Comparison of ENCODE assay signal across 22 cellular contexts in genomic region chr5:140303987-140304386, GRCh38. TPM values are rescaled to one million over a fixed set of nuclear protein-coding genes. Genes with fewer than 3 reads are reported as not detected.
A peak's percentile ranks its signal among the peaks of the same experiment; 100 is the strongest.
DNase-seq lines count a peak whose midpoint lies in the region; ATAC-seq, FAIRE-seq and TF ChIP-seq lines count a peak whose summit lies in the region.
"Had no signal": no experiment of that assay in that cellular context is flagged by ENCODE, and none has a peak within 500 bp of the region (broad histone marks: within the 10 kb centered on the region; RNA-seq: fewer than 3 reads in every experiment).

No MANE protein-coding gene starts in this region.

- no peak overlapping the region for H2BK12ac ChIP-seq in H1 (ENCODE audit: low read depth, low read length)

- peak overlapping the region; percentile 24 for H3K4me3 Mint-ChIP-seq in activated T-cell treated with anti-CD3 and anti-CD28 coated beads, Interleukin-2, amount 50 U/mL, for 4 hours
- peak overlapping the region in 1 of 10 donors; percentile 38 for H3K4me3 Mint-ChIP-seq in naive thymus-derived CD4-positive, alpha-beta T cell

- H3K27ac Mint-ChIP-seq in naive thymus-derived CD4-positive, alpha-beta T cell: peak overlapping the region in 1 of 9 donors; percentile 33

- no peak overlapping the region for H3K4ac ChIP-seq in H1 (replicated peaks; ENCODE audit: insufficient read length, low read depth, low read length)

- H4K8ac ChIP-seq in H1 (ENCODE audit: extremely low read depth, insufficient read depth, low read length): peak overlapping the region; percentile 71; the same call in 1 of the 2 replicates

- H3K27me3 Mint-ChIP-seq in activated T-cell treated with anti-CD3 and anti-CD28 coated beads, Interleukin-2, amount 50 U/mL, for 4 hours (ENCODE audit: low read depth): no peaks in the 10 kb centered on the region
- peaks cover 0 to 9% (median 5%) of the 10 kb centered on the region in 5 donors for H3K27me3 Mint-ChIP-seq in naive thymus-derived CD4-positive, alpha-beta T cell

- TF ChIP-seq CTCF in PC-9 (conservative IDR thresholded peaks at IDR 0.05) (no peak), H1 (IDR thresholded peaks at IDR 0.05; ENCODE audit: control extremely low read depth in 1 of 3, insufficient read depth in 1 of 3, low read depth in 1 of 3, low read length in 3 of 3) (no peak)

- peaks cover 10% of the 10 kb centered on the region for H3K36me3 ChIP-seq in PC-9 (ENCODE audit: low read depth)
- peaks cover 0 to 2% (median under 1%) of the 10 kb centered on the region in 4 experiments; a peak in 3 of 8 replicates for H3K36me3 ChIP-seq in H1 (ENCODE audit: control insufficient read depth in 2 of 4, insufficient read depth in 4 of 4, low read length in 3 of 4)
- H3K36me3 ChIP-seq in skeletal muscle satellite cell (ENCODE audit: insufficient read depth, low read length): peaks cover 3% of the 10 kb centered on the region
- peaks cover 0 to 6% (median 0%) of the 10 kb centered on the region in 3 experiments for H3K36me3 ChIP-seq in naive thymus-derived CD4-positive, alpha-beta T cell (ENCODE audit: control insufficient read depth in 2 of 3, insufficient read depth in 3 of 3, low read length in 3 of 3)

- no peak for TF ChIP-seq POLR2A in H1 (IDR thresholded peaks at IDR 0.05; ENCODE audit: control extremely low read depth in 1 of 2, low read depth in 2 of 2, low read length in 2 of 2)

- H3K18ac ChIP-seq in H1 (ENCODE audit: extremely low read depth, low read length): no peak overlapping the region

- no peak overlapping the region for H3K4me3 ChIP-seq in PC-9
- H3K4me3 ChIP-seq in H1 (ENCODE audit: extremely low read depth in 1 of 4, insufficient read depth in 2 of 4, low read depth in 3 of 4, low read length in 4 of 4): no peak overlapping the region
- no peak overlapping the region for H3K4me3 ChIP-seq in skeletal muscle satellite cell (ENCODE audit: low read length)
- H3K4me3 ChIP-seq in naive thymus-derived CD4-positive, alpha-beta T cell (ENCODE audit: low read length): no peak overlapping the region

- H2BK120ac ChIP-seq in H1 (replicated peaks; ENCODE audit: low read depth, low read length): no peak overlapping the region

- no peak overlapping the region for H2BK15ac ChIP-seq in H1 (ENCODE audit: low read length)

- TF ChIP-seq RAD21 in H1 (IDR thresholded peaks at IDR 0.05 in 1 of 2, conservative IDR thresholded peaks at IDR 0.05 in 1 of 2; ENCODE audit: low read depth in 2 of 2, low read length in 2 of 2): no peak

- H3K79me2 ChIP-seq in PC-9 (ENCODE audit: low read depth) (peaks cover 38% of the 10 kb centered on the region), H1 (ENCODE audit: control insufficient read depth in 1 of 2, insufficient read depth in 2 of 2, low read length in 2 of 2) (peaks cover 6 to 28% of the 10 kb centered on the region in 2 experiments; a peak in 3 of 4 replicates)

- no peak overlapping the region for H2AK5ac ChIP-seq in H1 (ENCODE audit: low read depth, low read length)

- H2BK20ac ChIP-seq in H1 (ENCODE audit: low read length): no peak overlapping the region

- no peak for DNase-seq in activated T-cell treated with anti-CD3 and anti-CD28 coated beads, Interleukin-2, amount 50 U/mL, for 4 hours
- no peak for DNase-seq in activated T-cell treated with anti-CD3 and anti-CD28 coated beads, Interleukin-2, amount 50 U/mL, for 1 hour
- DNase-seq in PC-9 (no peak), H1 (ENCODE audit: low read depth in 1 of 2, low spot score in 2 of 2) (no peak), NCI-H1694 treated with DMSO at 0.1 percent for 48 hours (lab: John Stamatoyannopoulos, UW) (no peak), islet precursor cell (no peak)
- DNase-seq in naive thymus-derived CD4-positive, alpha-beta T cell: no peak
- DNase-seq: activated CD4-positive, alpha-beta T cell treated with anti-CD3 and anti-CD28 coated beads for 4 hours; CD8-positive, alpha-beta memory T cell; EL; hypothalamus; Kasumi-1; midbrain; NCI-H146; NCI-H446; SIG-M5 had no signal

- H2BK5ac ChIP-seq in H1 (ENCODE audit: low read depth, low read length): no peak overlapping the region

- POLR2A ChIA-PET in PC-9 (lab: Charles Lee; ENCODE audit: unreplicated experiment) (interaction anchor here (0.6 kb wide), 1 partner anchor 23 kb away, joined by 7 read pairs; no protein-coding TSS in a partner anchor), H1 (lab: Charles Lee; ENCODE audit: partially characterized antibody) (interaction anchor here (1.2 to 2.9 kb wide), 9 partner anchors 14 to 98 kb away, joined by 5 to 11 read pairs (median 8); partner anchors contain the start of gene ANKHD1)
- POLR2A ChIA-PET in naive thymus-derived CD4-positive, alpha-beta T cell (lab: Charles Lee): interaction anchor here (0.6 to 1.1 kb wide), 2 partner anchors 42 to 44 kb away, joined by 3 read pairs; no protein-coding TSS in a partner anchor

- intact Hi-C loops in PC-9 (cut with micrococcal nuclease; ENCODE audit: unreplicated experiment): loop anchor here (2.0 to 5.0 kb wide), 3 partner anchors 19 to 43 kb away; partner anchors contain the start of gene HBEGF
- intact Hi-C loops in naive thymus-derived CD4-positive, alpha-beta T cell (cut with micrococcal nuclease): loop anchor here (1.0 to 5.0 kb wide), 15 partner anchors 37 to 1761 kb away; partner anchors contain the start of genes ANKHD1 (in 2 of the 2), APBB3 (in 2 of the 2), CYSTM1 (in 2 of the 2) and HBEGF (in 2 of the 2)

- H3K36me3 Mint-ChIP-seq in activated T-cell treated with anti-CD3 and anti-CD28 coated beads, Interleukin-2, amount 50 U/mL, for 4 hours (ENCODE audit: insufficient read depth): peaks cover 4% of the 10 kb centered on the region
- peaks cover 0 to 9% (median 4%) of the 10 kb centered on the region in 5 donors for H3K36me3 Mint-ChIP-seq in naive thymus-derived CD4-positive, alpha-beta T cell
- H3K36me3 Mint-ChIP-seq: type B pancreatic cell had no signal

- no peaks in the 10 kb centered on the region for H3K9me3 Mint-ChIP-seq in activated T-cell treated with anti-CD3 and anti-CD28 coated beads, Interleukin-2, amount 50 U/mL, for 4 hours
- no peaks in the 10 kb centered on the region for H3K9me3 Mint-ChIP-seq in naive thymus-derived CD4-positive, alpha-beta T cell
- H3K9me3 Mint-ChIP-seq: CD8-positive, alpha-beta memory T cell; type B pancreatic cell had no signal

- no peak overlapping the region for H3K23ac ChIP-seq in H1 (ENCODE audit: insufficient read length)

- no peak for ATAC-seq in activated T-cell treated with anti-CD3 and anti-CD28 coated beads, Interleukin-2, amount 50 U/mL, for 4 hours
- ATAC-seq in naive thymus-derived CD4-positive, alpha-beta T cell: no peak

- no peak overlapping the region for H3K14ac ChIP-seq in H1 (ENCODE audit: insufficient read length)

- H3K27ac ChIP-seq in PC-9 (peak overlapping the region; percentile 89; the same call in 1 of the 2 replicates), H1 (ENCODE audit: low read depth, low read length) (no peak overlapping the region)
- no peak overlapping the region for H3K27ac ChIP-seq in naive thymus-derived CD4-positive, alpha-beta T cell (ENCODE audit: low read depth, low read length)

- H3K23me2 ChIP-seq in H1 (ENCODE audit: low read depth, low read length): peaks cover 4% of the 10 kb centered on the region

- no peaks in the 10 kb centered on the region for H4K20me1 ChIP-seq in PC-9 (ENCODE audit: insufficient read depth)
- H4K20me1 ChIP-seq in H1 (replicated peaks in 1 of 2; ENCODE audit: control insufficient read depth in 1 of 2, insufficient read depth in 2 of 2, low read length in 2 of 2): no peaks in the 10 kb centered on the region

- no peak overlapping the region for H4K91ac ChIP-seq in H1 (replicated peaks; ENCODE audit: insufficient read length, low read length)

- no TSS peak for BruUV-seq in PC-9 (replicated peaks; lab: Mats Ljungman, UMichigan)

- peaks cover 13% of the 10 kb centered on the region for H3K4me1 Mint-ChIP-seq in activated T-cell treated with anti-CD3 and anti-CD28 coated beads, Interleukin-2, amount 50 U/mL, for 4 hours (ENCODE audit: low read depth)
- peaks cover 4 to 34% (median 29%) of the 10 kb centered on the region in 7 donors for H3K4me1 Mint-ChIP-seq in naive thymus-derived CD4-positive, alpha-beta T cell

- H3K9ac ChIP-seq in H1 (replicated peaks in 1 of 4; ENCODE audit: extremely low read depth in 1 of 4, low read depth in 3 of 4, low read length in 3 of 4) (no peak overlapping the region), skeletal muscle satellite cell (ENCODE audit: low read depth, low read length) (peak overlapping the region; percentile 96)

- H3K9me2 ChIP-seq in PC-9 (ENCODE audit: insufficient read depth): no peaks in the 10 kb centered on the region

- peaks cover 26% of the 10 kb centered on the region for H3K4me1 ChIP-seq in PC-9 (replicated peaks; ENCODE audit: insufficient read depth)
- no peaks in the 10 kb centered on the region for H3K4me1 ChIP-seq in H1 (replicated peaks in 1 of 4; ENCODE audit: control insufficient read depth in 3 of 4, insufficient read depth in 4 of 4, low read length in 3 of 4)
- peaks cover 20% of the 10 kb centered on the region for H3K4me1 ChIP-seq in skeletal muscle satellite cell (ENCODE audit: control insufficient read depth, insufficient read depth, low read length)
- peaks cover 10 to 11% of the 10 kb centered on the region in 2 donors for H3K4me1 ChIP-seq in naive thymus-derived CD4-positive, alpha-beta T cell (ENCODE audit: control insufficient read depth in 2 of 2, insufficient read depth in 2 of 2, low read length in 2 of 2)

- H2AFZ ChIP-seq in PC-9 (no peak overlapping the region), H1 (ENCODE audit: low read length) (no peak overlapping the region)

- FAIRE-seq in H1 (lab: Jason Lieb, UNC): no peak

- CTCF ChIA-PET in PC-9 (lab: Charles Lee) (interaction anchor here (0.7 to 1.0 kb wide), 2 partner anchors 42 to 1921 kb away, joined by 3 to 10 read pairs; partner anchors contain the start of gene HBEGF), H1 (lab: Charles Lee; ENCODE audit: partially characterized antibody) (interaction anchor here (0.8 to 2.2 kb wide), 8 partner anchors 39 to 82 kb away, joined by 3 to 8 read pairs (median 4); partner anchors contain the start of gene HBEGF)
- CTCF ChIA-PET in naive thymus-derived CD4-positive, alpha-beta T cell (lab: Charles Lee): interaction anchor here (0.7 to 1.5 kb wide), 3 partner anchors 49 to 180 kb away, joined by 4 to 5 read pairs (median 4); no protein-coding TSS in a partner anchor

- no peak for TF ChIP-seq EP300 in H1 (IDR thresholded peaks at IDR 0.05; ENCODE audit: borderline replicate concordance in 1 of 2, low read depth in 2 of 2, low read length in 2 of 2)

- H3K27me3 ChIP-seq in PC-9 (ENCODE audit: insufficient read depth, low read depth) (no peaks in the 10 kb centered on the region), H1 (replicated peaks in 1 of 4; ENCODE audit: control insufficient read depth in 3 of 4, extremely low read depth in 1 of 4, insufficient read depth in 3 of 4, low read length in 3 of 4) (no peaks in the 10 kb centered on the region), skeletal muscle satellite cell (ENCODE audit: control insufficient read depth, insufficient read depth, low read length) (no peaks in the 10 kb centered on the region)
- H3K27me3 ChIP-seq in naive thymus-derived CD4-positive, alpha-beta T cell (ENCODE audit: control insufficient read depth in 2 of 2, insufficient read depth in 2 of 2, low read length in 2 of 2): no peaks in the 10 kb centered on the region
- H3K27me3 ChIP-seq: adrenal gland had no signal

- H4K5ac ChIP-seq in H1 (ENCODE audit: insufficient read length, low read depth, low read length): no peak overlapping the region

- 84% methylated on average over 17 of the region's 17 CpGs; no CpG with 5 or more reads in 1 of the 2 experiments for WGBS in H1 (ENCODE audit: extremely low coverage in 1 of 2, insufficient coverage in 1 of 2, insufficient read length in 1 of 2, insufficient replicate concordance in 2 of 2, low coverage in 1 of 2, low lambda C conversion rate in 2 of 2, missing lambda C conversion rate in 1 of 2), 2 experiments

- H3K56ac ChIP-seq in H1 (replicated peaks; ENCODE audit: insufficient read length, low read depth, low read length): no peak overlapping the region

- H3K9me3 ChIP-seq in PC-9 (ENCODE audit: insufficient read depth, low read depth): no peaks in the 10 kb centered on the region
- no peaks in the 10 kb centered on the region for H3K9me3 ChIP-seq in H1 (ENCODE audit: insufficient read depth in 2 of 2, low read depth in 1 of 2, low read length in 1 of 2)
- no peaks in the 10 kb centered on the region for H3K9me3 ChIP-seq in skeletal muscle satellite cell (replicated peaks; ENCODE audit: low read length)
- H3K9me3 ChIP-seq in naive thymus-derived CD4-positive, alpha-beta T cell (ENCODE audit: control insufficient read depth in 2 of 3, low read length in 3 of 3): no peaks in the 10 kb centered on the region
- H3K9me3 ChIP-seq: adrenal gland had no signal

- no peaks in the 10 kb centered on the region for H3K79me1 ChIP-seq in H1 (ENCODE audit: low read depth, low read length)

- peaks cover 20% of the 10 kb centered on the region for H3F3A ChIP-seq in PC-9 (ENCODE audit: insufficient read depth, low read depth)

- no peak overlapping the region for H3K4me2 ChIP-seq in PC-9
- peak overlapping the region; percentile 28 to 86; a peak in 2 of 4 replicates for H3K4me2 ChIP-seq in H1 (ENCODE audit: insufficient read depth in 1 of 2, low read depth in 2 of 2, low read length in 2 of 2)
- H3K4me2 ChIP-seq in skeletal muscle satellite cell (ENCODE audit: low read length): no peak overlapping the region

RNA-seq across cellular contexts. Expression of gene PFDN1, which starts 1.1 kb away (rescaled TPM):
- 10 to 100 TPM; 54.1 to 58.8 (median 55.7) TPM for total RNA-seq in activated T-cell treated with anti-CD3 and anti-CD28 coated beads, Interleukin-2, amount 50 U/mL, for 4 hours
- total RNA-seq in PC-9 (2021): 62.7 and 69.1 TPM in 2 replicates
- total RNA-seq in H1 (2021; fragmentation: NEBNext Ultra II Directional; extraction: Animal tissue kit (Norgen Biotek cat#: 25700)): 52.6 and 53.0 TPM in 2 replicates
- polyA plus RNA-seq in H1 (2011; rRNA removed): 71.7 and 89.6 TPM in 2 replicates
- polyA plus RNA-seq in H1 (2011; cell fraction: cytosol; rRNA removed): 65.7 TPM
- 60.6 TPM for polyA plus RNA-seq in H1 (2011; cell fraction: nucleus; rRNA removed)
- polyA plus RNA-seq in H1 (2012, experiment 1 of 2): 56.5 to 141 TPM (median 82.0 TPM) in 4 replicates
- polyA plus RNA-seq in H1 (2012, experiment 2 of 2): 44.7 TPM
- 236 TPM for polyA plus RNA-seq in H1 (2013, experiment 1 of 2)
- 247 TPM for polyA plus RNA-seq in H1 (2013, experiment 2 of 2)
- polyA minus RNA-seq in H1 (2011; rRNA and poly(A)+ RNA removed): 47.0 and 48.0 TPM in 2 replicates
- polyA minus RNA-seq in H1 (2011; cell fraction: cytosol; rRNA and poly(A)+ RNA removed): 21.7 TPM
- polyA minus RNA-seq in H1 (2011; cell fraction: nucleus; rRNA and poly(A)+ RNA removed): 24.1 TPM
- 64.4 and 70.6 TPM in 2 replicates for total RNA-seq in skeletal muscle satellite cell (2012; rRNA removed)
- 10 to 100 TPM; 24.8 to 52.7 (median 28.2) TPM for total RNA-seq in naive thymus-derived CD4-positive, alpha-beta T cell
- polyA plus RNA-seq in naive thymus-derived CD4-positive, alpha-beta T cell: 100 to 1,000 TPM; 126 to 139 TPM

RNA-seq across cellular contexts. Expression of gene HBEGF, which starts 42.4 kb away (rescaled TPM):
- 1 to 10 TPM; 3.8 to 5.2 (median 4.0) TPM for total RNA-seq in activated T-cell treated with anti-CD3 and anti-CD28 coated beads, Interleukin-2, amount 50 U/mL, for 4 hours
- total RNA-seq in PC-9 (2021): 8.5 and 9.0 TPM in 2 replicates
- total RNA-seq in H1 (2021; fragmentation: NEBNext Ultra II Directional; extraction: Animal tissue kit (Norgen Biotek cat#: 25700)): 2.5 and 2.8 TPM in 2 replicates
- polyA plus RNA-seq in H1 (2011; rRNA removed): 2.1 and 2.4 TPM in 2 replicates
- polyA plus RNA-seq in H1 (2011; cell fraction: cytosol; rRNA removed): 1.9 TPM
- polyA plus RNA-seq in H1 (2011; cell fraction: nucleus; rRNA removed): 1.9 TPM
- polyA plus RNA-seq in H1 (2012, experiment 1 of 2): 1.9 to 2.8 TPM (median 2.4 TPM) in 4 replicates
- 1.8 TPM for polyA plus RNA-seq in H1 (2012, experiment 2 of 2)
- polyA plus RNA-seq in H1 (2013, experiment 1 of 2): 4.1 TPM
- polyA plus RNA-seq in H1 (2013, experiment 2 of 2): 4.8 TPM
- 1.2 and 2.7 TPM in 2 replicates for polyA minus RNA-seq in H1 (2011; rRNA and poly(A)+ RNA removed)
- polyA minus RNA-seq in H1 (2011; cell fraction: cytosol; rRNA and poly(A)+ RNA removed): 0.73 TPM
- polyA minus RNA-seq in H1 (2011; cell fraction: nucleus; rRNA and poly(A)+ RNA removed): 3.3 TPM
- 2.8 and 4.4 TPM in 2 replicates for total RNA-seq in skeletal muscle satellite cell (2012; rRNA removed)
- total RNA-seq in naive thymus-derived CD4-positive, alpha-beta T cell: 10 to 100 TPM in 3 of 5 experiments, under 1 TPM in 2; 0.35 to 95.5 (median 11.6) TPM
- not detected for polyA plus RNA-seq in naive thymus-derived CD4-positive, alpha-beta T cell
- polyA plus RNA-seq: CD8-positive, alpha-beta memory T cell had no signal

RNA-seq across cellular contexts. Expression of gene SLC4A9, which starts 56.0 kb away (rescaled TPM):
- total RNA-seq in activated T-cell treated with anti-CD3 and anti-CD28 coated beads, Interleukin-2, amount 50 U/mL, for 4 hours: not detected
- total RNA-seq in PC-9 (2021): 0.20 and 0.53 TPM in 2 replicates
- 0.15 and 0.28 TPM in 2 replicates for total RNA-seq in H1 (2021; fragmentation: NEBNext Ultra II Directional; extraction: Animal tissue kit (Norgen Biotek cat#: 25700))
- polyA plus RNA-seq in H1 (2011; rRNA removed): 0.15 and 0.24 TPM in 2 replicates
- polyA plus RNA-seq in H1 (2011; cell fraction: cytosol; rRNA removed): 0.13 TPM
- 0.91 TPM for polyA plus RNA-seq in H1 (2011; cell fraction: nucleus; rRNA removed)
- polyA plus RNA-seq in H1 (2012, experiment 1 of 2): 0.17 to 0.76 TPM (median 0.37 TPM) in 3 of 4 replicates, not detected in the other
- polyA plus RNA-seq in H1 (2012, experiment 2 of 2): not detected
- 0.12 TPM for polyA plus RNA-seq in H1 (2013, experiment 1 of 2)
- polyA plus RNA-seq in H1 (2013, experiment 2 of 2): 0.15 TPM
- 0.69 and 1.6 TPM in 2 replicates for polyA minus RNA-seq in H1 (2011; rRNA and poly(A)+ RNA removed)
- polyA minus RNA-seq in H1 (2011; cell fraction: cytosol; rRNA and poly(A)+ RNA removed): not detected
- polyA minus RNA-seq in H1 (2011; cell fraction: nucleus; rRNA and poly(A)+ RNA removed): 1.9 TPM
- not detected in 2 replicates for total RNA-seq in skeletal muscle satellite cell (2012; rRNA removed)
- total RNA-seq in naive thymus-derived CD4-positive, alpha-beta T cell: under 1 TPM in 3 of 5 experiments, not detected in 2; 0.13 to 0.96 (median 0.34) TPM
- not detected for polyA plus RNA-seq in naive thymus-derived CD4-positive, alpha-beta T cell
- total RNA-seq: adrenal gland; CD8-positive, alpha-beta memory T cell; osteocyte; skeletal muscle tissue; T-helper 2 cell treated with Interferon-gamma antibody and Interleukin-4, amounts not matched to agents 100 ng/mL and 5 ng/mL, for 36 hours had no signal
- polyA plus RNA-seq: CD8-positive, alpha-beta memory T cell had no signal

Comparison
In these comparisons a context has a peak if more than half of its experiments do, and no peak if none do; other contexts are left out.
1. H3K4me2 ChIP-seq: peak in H1 (2 of 2); none in PC-9 (single experiment) and skeletal muscle satellite cell (single experiment).